In genomic region chr11:120040136-120040840, GRCh38 we compare ENCODE assay signal across 15 cellular contexts.
"Had no signal": no experiment of that assay in that cellular context is flagged by ENCODE, and none has a peak within 500 bp of the region (broad histone marks: within the 10 kb centered on the region; RNA-seq: fewer than 3 reads in every experiment).

No MANE protein-coding gene starts in this region.

- H3K27ac Mint-ChIP-seq: activated CD4-positive, alpha-beta T cell treated with anti-CD3 and anti-CD28 coated beads, Interleukin-2, amount 10 ng/mL, durations not matched to agents 24 days and 14 days; activated CD8-positive, alpha-beta T cell treated with anti-CD3 and anti-CD28 coated beads, Interleukin-2, amount 10 ng/mL, durations not matched to agents 7 days and 5 days; activated naive CD4-positive, alpha-beta T cell treated with anti-CD3 and anti-CD28 coated beads, Interleukin-2, amount 50 U/mL, for 24 hours; natural killer cell had no signal

- H3K27me3 ChIP-seq: ascending aorta, tibial nerve had no signal

- H3K4me3 Mint-ChIP-seq: activated CD4-positive, alpha-beta T cell treated with anti-CD3 and anti-CD28 coated beads, Interleukin-2, amount 10 ng/mL, durations not matched to agents 24 days and 14 days; activated CD8-positive, alpha-beta T cell treated with anti-CD3 and anti-CD28 coated beads, Interleukin-2, amount 10 ng/mL, durations not matched to agents 7 days and 5 days; activated naive CD4-positive, alpha-beta T cell treated with anti-CD3 and anti-CD28 coated beads, Interleukin-2, amount 50 U/mL, for 24 hours; natural killer cell had no signal

- H3K9me3 Mint-ChIP-seq: activated CD4-positive, alpha-beta T cell treated with anti-CD3 and anti-CD28 coated beads, Interleukin-2, amount 10 ng/mL, durations not matched to agents 24 days and 14 days; activated naive CD4-positive, alpha-beta T cell treated with anti-CD3 and anti-CD28 coated beads, Interleukin-2, amount 50 U/mL, for 24 hours; natural killer cell had no signal

- DNase-seq: activated CD4-positive, alpha-beta T cell treated with anti-CD3 and anti-CD28 coated beads, Interleukin-2, amount 10 ng/mL, durations not matched to agents 24 days and 14 days; activated CD8-positive, alpha-beta T cell treated with anti-CD3 and anti-CD28 coated beads, Interleukin-2, amount 10 ng/mL, durations not matched to agents 7 days and 5 days; activated gamma-delta T cell; effector memory CD4-positive, alpha-beta T cell; esophagus squamous epithelium; left cardiac atrium; mesenchymal stem cell; natural killer cell; stimulated activated CD4-positive, alpha-beta T cell treated with anti-CD3 and anti-CD28 coated beads, Interleukin-2, amount 100 ng/mL, for 24 hours; stimulated activated naive CD8-positive, alpha-beta T cell treated with anti-CD3 and anti-CD28 coated beads, Interleukin-15, Interleukin-2, amounts not matched to agents 100 U/mL and 50 U/mL, for 24 hours; substantia nigra; T-helper 9 cell had no signal

- H3K36me3 ChIP-seq: ascending aorta, esophagus squamous epithelium, tibial nerve had no signal

- H3K4me3 ChIP-seq: ascending aorta, esophagus squamous epithelium, tibial nerve had no signal

- H3K4me1 ChIP-seq: ascending aorta, tibial nerve had no signal

- H3K4me1 Mint-ChIP-seq: activated CD4-positive, alpha-beta T cell treated with anti-CD3 and anti-CD28 coated beads, Interleukin-2, amount 10 ng/mL, durations not matched to agents 24 days and 14 days; activated naive CD4-positive, alpha-beta T cell treated with anti-CD3 and anti-CD28 coated beads, Interleukin-2, amount 50 U/mL, for 24 hours; natural killer cell had no signal

- ATAC-seq: activated CD8-positive, alpha-beta T cell treated with anti-CD3 and anti-CD28 coated beads, Interleukin-2, amount 10 ng/mL, durations not matched to agents 7 days and 5 days; left cardiac atrium; natural killer cell; stimulated activated naive CD8-positive, alpha-beta T cell treated with anti-CD3 and anti-CD28 coated beads, Interleukin-15, Interleukin-2, amounts not matched to agents 100 U/mL and 50 U/mL, for 24 hours had no signal

- H3K36me3 Mint-ChIP-seq: activated naive CD4-positive, alpha-beta T cell treated with anti-CD3 and anti-CD28 coated beads, Interleukin-2, amount 50 U/mL, for 24 hours; natural killer cell had no signal

- H3K27ac ChIP-seq: ascending aorta, esophagus squamous epithelium, tibial nerve had no signal
